Comparison of ENCODE assay signal across 25 cellular contexts in genomic region chr21:29378814-29379213, GRCh38.
DNase-seq lines count a peak whose midpoint lies in the region; TF ChIP-seq lines count a peak whose summit lies in the region.
"Had no signal": no experiment of that assay in that cellular context is flagged by ENCODE, and none has a peak within 500 bp of the region (broad histone marks: within the 10 kb centered on the region; RNA-seq: fewer than 3 reads in every experiment).

No MANE protein-coding gene starts in this region.

- H3K27ac ChIP-seq in osteoblast (ENCODE audit: low read depth, low read length) (no peak overlapping the region), substantia nigra (ENCODE audit: low read depth, low read length, poor library complexity, severe bottlenecking) (no peak overlapping the region), testis (no peak overlapping the region)
- H3K27ac ChIP-seq: adrenal gland, foreskin keratinocyte, left lung, pancreas, thyroid gland had no signal

- 93 to 99% methylated on average over 4 of the region's 4 CpGs for WGBS in testis, 2 donors

- H4K20me1 ChIP-seq in osteoblast (ENCODE audit: insufficient read depth, low read length) = no peaks in the 10 kb centered on the region

- H3K4me3 ChIP-seq in osteoblast (ENCODE audit: insufficient read depth, low read length) (no peak overlapping the region), testis (no peak overlapping the region)
- H3K4me3 ChIP-seq: adrenal gland, left lung, pancreas, thyroid gland had no signal

- no peak overlapping the region for H2AFZ ChIP-seq in osteoblast (ENCODE audit: low read length)

- H3K9me3 ChIP-seq in osteoblast (ENCODE audit: low read depth, low read length) (no peaks in the 10 kb centered on the region), testis (no peaks in the 10 kb centered on the region)
- H3K9me3 ChIP-seq: adrenal gland, pancreas, thyroid gland had no signal

- H3K4me1 ChIP-seq in osteoblast (ENCODE audit: insufficient read depth, low read length) (peaks cover 12% of the 10 kb centered on the region), testis (no peaks in the 10 kb centered on the region)
- H3K4me1 ChIP-seq: adrenal gland, left lung, pancreas, thyroid gland had no signal

- H3K79me2 ChIP-seq in osteoblast (ENCODE audit: insufficient read depth, low read length) = no peaks in the 10 kb centered on the region

- H3K36me3 ChIP-seq in osteoblast (ENCODE audit: insufficient read depth, low read length) (peaks cover 8% of the 10 kb centered on the region), testis (ENCODE audit: low read depth, missing control alignments) (no peaks in the 10 kb centered on the region)
- H3K36me3 ChIP-seq: adrenal gland, pancreas, thyroid gland had no signal

- H3K27me3 ChIP-seq in osteoblast (ENCODE audit: insufficient read depth, low read length) (no peaks in the 10 kb centered on the region), testis (no peaks in the 10 kb centered on the region)
- H3K27me3 ChIP-seq: adrenal gland, foreskin keratinocyte, left lung, pancreas, thyroid gland had no signal

- DNase-seq in EH (ENCODE audit: low read depth) (peak; percentile 81), amniotic stem cell (lab: John Stamatoyannopoulos, UW) (peak; percentile 64), erythroblast (lab: John Stamatoyannopoulos, UW) (peak; percentile 45 to 69), osteoblast (ENCODE audit: insufficient read length, low spot score, missing footprints) (peak; percentile 38), NCI-H524 treated with DMSO at 0.1 percent for 48 hours (lab: John Stamatoyannopoulos, UW) (no peak), substantia nigra (lab: John Stamatoyannopoulos, UW) (no peak), testis (no peak)
- DNase-seq in activated CD8-positive, alpha-beta memory T cell treated with anti-CD3 and anti-CD28 coated beads for 24 hours = no peak
- DNase-seq: activated CD4-positive, CD25-positive, alpha-beta regulatory T cell treated with anti-CD3 and anti-CD28 coated beads, Interleukin-2, amount 50 U/mL, for 72 hours; activated naive CD4-positive, alpha-beta T cell; activated T-cell treated with anti-CD3 and anti-CD28 coated beads, Interleukin-2, amount 50 U/mL, for 24 hours; adrenal gland; C1 segment of cervical spinal cord; dermis blood vessel endothelial cell; midbrain; naive thymus-derived CD8-positive, alpha-beta T cell; NCI-H2081 treated with DMSO at 0.1 percent for 48 hours; pancreas; right cardiac atrium; stimulated activated CD4-positive, alpha-beta T cell treated with anti-CD3 and anti-CD28 coated beads, Interleukin-4, amount 100 ng/mL, for 4 hours; stimulated activated naive CD4-positive, alpha-beta T cell treated with Interleukin-2 at 50 U/mL for 16 hours; T-cell; thyroid gland had no signal

- no peak overlapping the region for H3K4me2 ChIP-seq in osteoblast (ENCODE audit: insufficient read depth, low read length)

- TF ChIP-seq CTCF in osteoblast (IDR thresholded peaks at IDR 0.05; ENCODE audit: extremely low read depth, low read depth, low read length) = no peak
- no peak for TF ChIP-seq CTCF in testis (IDR thresholded peaks at IDR 0.05)

- intact Hi-C loops in testis (cut with DNase I; ENCODE audit: low total_unique reads) = no loop called here

- TF ChIP-seq POLR2A in erythroblast (IDR thresholded peaks at IDR 0.05; ENCODE audit: low read length) (no peak), testis (IDR thresholded peaks at IDR 0.05) (no peak)

Comparison
In these comparisons a context has a peak if more than half of its experiments do, and no peak if none do; other contexts are left out.
1. DNase-seq: peak in EH (single experiment), amniotic stem cell (single experiment), erythroblast (2 of 2) and osteoblast (single experiment); none in NCI-H524 treated with DMSO at 0.1 percent for 48 hours (single experiment), activated CD8-positive, alpha-beta memory T cell treated with anti-CD3 and anti-CD28 coated beads for 24 hours (single experiment), substantia nigra (0 of 49) and testis (single experiment).